1 cellular context compared by ENCODE assay signal in the genomic region with DNA sequence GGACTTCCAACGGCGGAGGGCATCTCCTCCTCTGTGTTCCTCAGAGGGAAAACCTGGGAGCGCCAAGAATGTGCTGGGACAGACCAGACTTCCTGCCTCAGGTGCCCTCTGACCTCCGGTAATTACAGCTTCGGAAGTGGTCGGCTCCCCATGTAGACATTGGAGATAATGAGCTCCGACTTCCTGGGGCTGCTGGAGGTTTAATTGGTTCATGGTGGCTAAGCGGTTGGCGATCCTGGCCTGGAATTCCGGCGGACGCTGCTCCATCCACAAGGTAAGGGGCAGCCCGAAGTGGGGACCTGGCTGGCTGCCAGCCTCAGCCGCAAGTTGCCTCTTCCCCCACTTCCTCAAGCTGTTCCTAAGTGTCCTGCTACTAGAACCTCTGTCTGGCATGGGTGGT.
TF ChIP-seq lines count a peak whose summit lies in the region.

No MANE protein-coding gene starts in this region.

TF ChIP-seq in K562, 482 proteins besides CTCF, POLR2A, EP300 and RAD21 (continued from another document):
- TF ChIP-seq, protein P1, sequence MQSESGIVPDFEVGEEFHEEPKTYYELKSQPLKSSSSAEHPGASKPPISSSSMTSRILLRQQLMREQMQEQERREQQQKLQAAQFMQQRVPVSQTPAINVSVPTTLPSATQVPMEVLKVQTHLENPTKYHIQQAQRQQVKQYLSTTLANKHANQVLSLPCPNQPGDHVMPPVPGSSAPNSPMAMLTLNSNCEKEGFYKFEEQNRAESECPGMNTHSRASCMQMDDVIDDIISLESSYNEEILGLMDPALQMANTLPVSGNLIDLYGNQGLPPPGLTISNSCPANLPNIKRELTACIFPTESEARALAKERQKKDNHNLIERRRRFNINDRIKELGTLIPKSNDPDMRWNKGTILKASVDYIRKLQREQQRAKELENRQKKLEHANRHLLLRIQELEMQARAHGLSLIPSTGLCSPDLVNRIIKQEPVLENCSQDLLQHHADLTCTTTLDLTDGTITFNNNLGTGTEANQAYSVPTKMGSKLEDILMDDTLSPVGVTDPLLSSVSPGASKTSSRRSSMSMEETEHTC (IDR thresholded peaks at IDR 0.05): no peak
- TF ChIP-seq, protein P2, sequence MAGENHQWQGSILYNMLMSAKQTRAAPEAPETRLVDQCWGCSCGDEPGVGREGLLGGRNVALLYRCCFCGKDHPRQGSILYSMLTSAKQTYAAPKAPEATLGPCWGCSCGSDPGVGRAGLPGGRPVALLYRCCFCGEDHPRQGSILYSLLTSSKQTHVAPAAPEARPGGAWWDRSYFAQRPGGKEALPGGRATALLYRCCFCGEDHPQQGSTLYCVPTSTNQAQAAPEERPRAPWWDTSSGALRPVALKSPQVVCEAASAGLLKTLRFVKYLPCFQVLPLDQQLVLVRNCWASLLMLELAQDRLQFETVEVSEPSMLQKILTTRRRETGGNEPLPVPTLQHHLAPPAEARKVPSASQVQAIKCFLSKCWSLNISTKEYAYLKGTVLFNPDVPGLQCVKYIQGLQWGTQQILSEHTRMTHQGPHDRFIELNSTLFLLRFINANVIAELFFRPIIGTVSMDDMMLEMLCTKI (IDR thresholded peaks at IDR 0.05; ENCODE audit: partially characterized antibody): no peak
- TF ChIP-seq SRSF3 (IDR thresholded peaks at IDR 0.05; ENCODE audit: insufficient read depth, low read length): no peak
- peak; percentile 35; the same call in 1 of the 2 replicates for TF ChIP-seq RNF2 (IDR thresholded peaks at IDR 0.05)
- TF ChIP-seq TEAD4 (IDR thresholded peaks at IDR 0.05; ENCODE audit: low read length): peak; percentile 27; the same call in 1 of the 2 replicates
- no peak for TF ChIP-seq TEAD4 (CRISPR knock-in tag; IDR thresholded peaks at IDR 0.05; ENCODE audit: borderline replicate concordance)
- TF ChIP-seq KLF13 (tag; IDR thresholded peaks at IDR 0.05; ENCODE audit: borderline replicate concordance, low read depth): no peak
- no peak for TF ChIP-seq NR2C2 (CRISPR knock-in tag; IDR thresholded peaks at IDR 0.05)
- TF ChIP-seq NR2C2 (tag; IDR thresholded peaks at IDR 0.05): peak; percentile 85
- TF ChIP-seq CTBP1 (IDR thresholded peaks at IDR 0.05; ENCODE audit: borderline replicate concordance): peak; percentile 36; the same call in 1 of the 2 replicates
- TF ChIP-seq NR2C1 (IDR thresholded peaks at IDR 0.05): peak; percentile 50
- TF ChIP-seq NR2C1 (tag; IDR thresholded peaks at IDR 0.05): peak; percentile 89
- no peak for TF ChIP-seq MBD2 (IDR thresholded peaks at IDR 0.05; ENCODE audit: borderline replicate concordance, low read depth)
- no peak for TF ChIP-seq OTX1 (CRISPR knock-in tag; IDR thresholded peaks at IDR 0.05)
